Comparison of ENCODE assay signal across 10 cellular contexts in the genomic region with DNA sequence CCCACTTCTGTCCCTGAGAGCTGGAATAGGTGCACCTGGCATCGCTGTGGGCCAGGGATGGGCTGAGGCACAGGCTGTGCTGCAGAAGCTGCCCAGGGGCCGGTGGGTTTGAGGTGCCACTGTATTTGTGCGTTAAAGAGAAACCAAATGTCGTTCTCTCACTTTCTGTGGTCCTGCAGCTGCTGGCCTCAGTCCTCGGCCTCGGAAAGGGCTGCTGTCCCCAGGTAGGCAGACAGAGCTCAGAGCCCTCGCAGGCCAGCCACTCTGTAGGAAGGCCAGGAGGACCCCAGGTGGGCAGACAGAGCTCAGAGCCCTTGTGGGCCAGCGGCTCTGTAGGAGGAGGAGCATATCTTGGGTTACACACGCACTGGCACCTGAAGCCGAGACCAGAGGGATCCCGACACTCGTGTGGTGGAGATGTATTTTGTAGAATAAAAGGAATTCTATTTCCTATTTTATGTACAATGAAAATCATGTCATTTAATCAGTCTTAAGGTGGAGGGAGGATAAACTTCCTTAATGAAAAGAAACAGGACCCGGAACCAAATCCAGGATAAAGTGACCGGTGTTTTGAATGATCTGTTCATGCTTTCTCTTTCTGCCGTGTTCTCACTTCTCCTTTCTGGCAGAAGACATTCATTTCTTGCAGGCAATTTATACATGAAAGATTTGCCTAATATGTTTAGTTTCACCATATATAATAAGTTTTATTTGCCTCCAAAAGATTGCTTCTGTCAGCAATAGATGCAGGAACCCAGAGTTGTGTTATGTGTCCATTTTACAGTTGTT. TPM values are rescaled to one million over a fixed set of nuclear protein-coding genes. Genes with fewer than 3 reads are reported as not detected.
DNase-seq lines count a peak whose midpoint lies in the region; ATAC-seq and TF ChIP-seq lines count a peak whose summit lies in the region.
"Had no signal": no experiment of that assay in that cellular context is flagged by ENCODE, and none has a peak within 500 bp of the region (broad histone marks: within the 10 kb centered on the region; RNA-seq: fewer than 3 reads in every experiment).

No MANE protein-coding gene starts in this region.

- H3K27ac Mint-ChIP-seq in activated CD4-positive, alpha-beta T cell treated with anti-CD3 and anti-CD28 coated beads for 36 hours, result no peak overlapping the region
- H3K27ac Mint-ChIP-seq in activated CD8-positive, alpha-beta T cell treated with anti-CD3 and anti-CD28 coated beads, Interleukin-2, amount 10 ng/mL, durations not matched to agents 7 days and 5 days, result no peak overlapping the region

- H3K9ac ChIP-seq in subcutaneous abdominal adipose tissue (ENCODE audit: low read length in 5 of 5), result peak overlapping the region in 3 of 5 donors; percentile 13 to 21 (median 15)

- H3K27me3 Mint-ChIP-seq in activated CD4-positive, alpha-beta T cell treated with anti-CD3 and anti-CD28 coated beads for 36 hours, result no peaks in the 10 kb centered on the region
- H3K27me3 Mint-ChIP-seq in activated CD8-positive, alpha-beta T cell treated with anti-CD3 and anti-CD28 coated beads, Interleukin-2, amount 10 ng/mL, durations not matched to agents 7 days and 5 days (ENCODE audit: low read depth), result peaks cover 5% of the 10 kb centered on the region

- peaks cover 5 to 62% (median 51%) of the 10 kb centered on the region in 5 donors for H3K4me1 ChIP-seq in subcutaneous abdominal adipose tissue (ENCODE audit: control insufficient read depth in 5 of 5, insufficient read depth in 5 of 5, low read length in 5 of 5)

- H3K27ac ChIP-seq in subcutaneous abdominal adipose tissue (ENCODE audit: low read depth, low read length), result peak overlapping the region; percentile 63
- H3K27ac ChIP-seq: 22Rv1 had no signal

- TF ChIP-seq CTCF in LNCaP clone FGC (IDR thresholded peaks at IDR 0.05; ENCODE audit: control insufficient read depth, extremely low read depth, insufficient read depth), result no peak
- no peak for TF ChIP-seq CTCF in epithelial cell of esophagus (IDR thresholded peaks at IDR 0.05; ENCODE audit: insufficient read depth, low read depth, low read length, missing control alignments)

- no peaks in the 10 kb centered on the region for H3K36me3 ChIP-seq in subcutaneous abdominal adipose tissue (ENCODE audit: control insufficient read depth in 5 of 5, insufficient read depth in 5 of 5, low read length in 5 of 5)

- peak; percentile 48 for DNase-seq in NCI-H2107 treated with DMSO at 0.1 percent for 48 hours (lab: John Stamatoyannopoulos, UW; ENCODE audit: unreplicated experiment)
- no peak for DNase-seq in NCI-H2107 (lab: John Stamatoyannopoulos, UW)
- DNase-seq in LNCaP clone FGC (ENCODE audit: low read depth), result no peak
- peak; percentile 31 for DNase-seq in epithelial cell of esophagus (ENCODE audit: low read depth)
- no peak for DNase-seq in HK-2 (ENCODE audit: unreplicated experiment)
- no peak for DNase-seq in activated CD4-positive, alpha-beta T cell treated with anti-CD3 and anti-CD28 coated beads for 36 hours
- no peak for DNase-seq in activated CD8-positive, alpha-beta T cell treated with anti-CD3 and anti-CD28 coated beads, Interleukin-2, amount 10 ng/mL, durations not matched to agents 7 days and 5 days

- H3K4me3 Mint-ChIP-seq in activated CD4-positive, alpha-beta T cell treated with anti-CD3 and anti-CD28 coated beads for 36 hours, result no peak overlapping the region
- no peak overlapping the region for H3K4me3 Mint-ChIP-seq in activated CD8-positive, alpha-beta T cell treated with anti-CD3 and anti-CD28 coated beads, Interleukin-2, amount 10 ng/mL, durations not matched to agents 7 days and 5 days

- POLR2A ChIA-PET in activated CD4-positive, alpha-beta T cell treated with anti-CD3 and anti-CD28 coated beads for 36 hours (lab: Charles Lee), result no interaction called here
- POLR2A ChIA-PET in activated CD8-positive, alpha-beta T cell treated with anti-CD3 and anti-CD28 coated beads, Interleukin-2, amount 10 ng/mL, durations not matched to agents 7 days and 5 days (lab: Charles Lee), result no interaction called here

- H3K9me3 ChIP-seq in subcutaneous abdominal adipose tissue (ENCODE audit: control insufficient read depth in 5 of 5, low read length in 5 of 5), result no peaks in the 10 kb centered on the region

- H3K4me3 ChIP-seq in LNCaP clone FGC (ENCODE audit: low read depth, low read length), result peak overlapping the region; percentile 3; the same call in 1 of the 2 replicates
- H3K4me3 ChIP-seq in epithelial cell of esophagus (ENCODE audit: low read length), result peak overlapping the region; percentile 73
- peak overlapping the region; percentile 35 to 58 (median 46) for H3K4me3 ChIP-seq in subcutaneous abdominal adipose tissue (ENCODE audit: low read depth in 1 of 5, low read length in 5 of 5)

- no peaks in the 10 kb centered on the region for H3K9me3 Mint-ChIP-seq in activated CD4-positive, alpha-beta T cell treated with anti-CD3 and anti-CD28 coated beads for 36 hours (ENCODE audit: low read depth)
- H3K9me3 Mint-ChIP-seq in activated CD8-positive, alpha-beta T cell treated with anti-CD3 and anti-CD28 coated beads, Interleukin-2, amount 10 ng/mL, durations not matched to agents 7 days and 5 days (ENCODE audit: insufficient read depth), result no peaks in the 10 kb centered on the region

- ATAC-seq in activated CD4-positive, alpha-beta T cell treated with anti-CD3 and anti-CD28 coated beads for 36 hours, result no peak
- no peak for ATAC-seq in activated CD8-positive, alpha-beta T cell treated with anti-CD3 and anti-CD28 coated beads, Interleukin-2, amount 10 ng/mL, durations not matched to agents 7 days and 5 days

- CTCF ChIA-PET in activated CD4-positive, alpha-beta T cell treated with anti-CD3 and anti-CD28 coated beads for 36 hours (lab: Charles Lee), result interaction anchor here (1.5 kb wide), 1 partner anchor 41 kb away, joined by 4 read pairs; no protein-coding TSS in a partner anchor
- CTCF ChIA-PET in activated CD8-positive, alpha-beta T cell treated with anti-CD3 and anti-CD28 coated beads, Interleukin-2, amount 10 ng/mL, durations not matched to agents 7 days and 5 days (lab: Charles Lee), result interaction anchor here (0.7 kb wide), 1 partner anchor 41 kb away, joined by 5 read pairs; no protein-coding TSS in a partner anchor

- H3K4me1 Mint-ChIP-seq in activated CD4-positive, alpha-beta T cell treated with anti-CD3 and anti-CD28 coated beads for 36 hours, result peaks cover 19% of the 10 kb centered on the region
- H3K4me1 Mint-ChIP-seq in activated CD8-positive, alpha-beta T cell treated with anti-CD3 and anti-CD28 coated beads, Interleukin-2, amount 10 ng/mL, durations not matched to agents 7 days and 5 days (ENCODE audit: low read depth), result peaks cover 12% of the 10 kb centered on the region

- intact Hi-C loops in activated CD4-positive, alpha-beta T cell treated with anti-CD3 and anti-CD28 coated beads for 36 hours (cut with DNase I, micrococcal nuclease), result no loop called here

- H3K27me3 ChIP-seq in subcutaneous abdominal adipose tissue (ENCODE audit: control insufficient read depth in 5 of 5, insufficient read depth in 4 of 5, low read length in 5 of 5), result no peaks in the 10 kb centered on the region

- H3K36me3 Mint-ChIP-seq in activated CD4-positive, alpha-beta T cell treated with anti-CD3 and anti-CD28 coated beads for 36 hours (ENCODE audit: low read depth), result no peaks in the 10 kb centered on the region
- H3K36me3 Mint-ChIP-seq in activated CD8-positive, alpha-beta T cell treated with anti-CD3 and anti-CD28 coated beads, Interleukin-2, amount 10 ng/mL, durations not matched to agents 7 days and 5 days (ENCODE audit: low read depth), result no peaks in the 10 kb centered on the region

RNA-seq across cellular contexts. Expression of a gene that starts 54.4 kb away (rescaled TPM):
- not detected for total RNA-seq in activated CD4-positive, alpha-beta T cell treated with anti-CD3 and anti-CD28 coated beads for 36 hours
- not detected for total RNA-seq in activated CD8-positive, alpha-beta T cell treated with anti-CD3 and anti-CD28 coated beads, Interleukin-2, amount 10 ng/mL, durations not matched to agents 7 days and 5 days
- total RNA-seq: SK-MEL-5 had no signal

Comparison
In these comparisons a context has a peak if more than half of its experiments do, and no peak if none do; other contexts are left out.
1. DNase-seq: peak in NCI-H2107 treated with DMSO at 0.1 percent for 48 hours (single experiment) and epithelial cell of esophagus (single experiment); none in NCI-H2107 (single experiment), LNCaP clone FGC (single experiment), HK-2 (single experiment), activated CD4-positive, alpha-beta T cell treated with anti-CD3 and anti-CD28 coated beads for 36 hours (single experiment) and activated CD8-positive, alpha-beta T cell treated with anti-CD3 and anti-CD28 coated beads, Interleukin-2, amount 10 ng/mL, durations not matched to agents 7 days and 5 days (single experiment).
2. H3K4me3 ChIP-seq: peak in every context shown above with its lines; median percentile 73 in epithelial cell of esophagus; 46 in subcutaneous abdominal adipose tissue; 3 in LNCaP clone FGC.